10 cellular contexts compared by ENCODE assay signal in genomic region chr18:48767090-48767670, GRCh38.
DNase-seq lines count a peak whose midpoint lies in the region; ATAC-seq lines count a peak whose summit lies in the region.
"Had no signal": no experiment of that assay in that cellular context is flagged by ENCODE, and none has a peak within 500 bp of the region (broad histone marks: within the 10 kb centered on the region; RNA-seq: fewer than 3 reads in every experiment).

No MANE protein-coding gene starts in this region.

- peak in 2 of 3 donors; percentile 49 to 58 for DNase-seq in right cardiac atrium
- no peak for DNase-seq in stimulated activated effector memory CD8-positive, alpha-beta T cell treated with anti-CD3 and anti-CD28 coated beads, Interleukin-12 subunit alpha, Interleukin-12 subunit beta, amount 100 ng/mL, for 72 hours (ENCODE audit: low spot score in 2 of 2)
- DNase-seq in activated CD4-positive, alpha-beta memory T cell treated with anti-CD3 and anti-CD28 coated beads, Interleukin-2, amount 10 ng/mL, durations not matched to agents 7 days and 5 days = no peak
- DNase-seq: erythroblast; NCI-H446; stimulated activated naive CD4-positive, alpha-beta T cell had no signal

- H3K27ac ChIP-seq in right cardiac atrium (ENCODE audit: low read length) = peak overlapping the region; percentile 85

- CTCF ChIA-PET in activated CD4-positive, alpha-beta memory T cell treated with anti-CD3 and anti-CD28 coated beads, Interleukin-2, amount 10 ng/mL, durations not matched to agents 7 days and 5 days (lab: Charles Lee) = interaction anchor here (1.1 kb wide), 1 partner anchor 9 kb away, joined by 3 read pairs; no protein-coding TSS in a partner anchor

- no peaks in the 10 kb centered on the region for H3K9me3 Mint-ChIP-seq in activated T-helper 17 cell treated with anti-CD3 and anti-CD28 coated beads, Interleukin-2, amount 50 U/mL, for 72 hours
- no peaks in the 10 kb centered on the region for H3K9me3 Mint-ChIP-seq in stimulated activated effector memory CD8-positive, alpha-beta T cell treated with anti-CD3 and anti-CD28 coated beads, Interleukin-12 subunit alpha, Interleukin-12 subunit beta, amount 100 ng/mL, for 72 hours
- no peaks in the 10 kb centered on the region for H3K9me3 Mint-ChIP-seq in activated CD4-positive, alpha-beta memory T cell treated with anti-CD3 and anti-CD28 coated beads, Interleukin-2, amount 10 ng/mL, durations not matched to agents 7 days and 5 days

- H3K9me3 ChIP-seq in right cardiac atrium (ENCODE audit: control insufficient read depth, low read length) = no peaks in the 10 kb centered on the region

- no peaks in the 10 kb centered on the region for H3K27me3 Mint-ChIP-seq in activated T-helper 17 cell treated with anti-CD3 and anti-CD28 coated beads, Interleukin-2, amount 50 U/mL, for 72 hours
- H3K27me3 Mint-ChIP-seq in activated CD4-positive, alpha-beta memory T cell treated with anti-CD3 and anti-CD28 coated beads, Interleukin-2, amount 10 ng/mL, durations not matched to agents 7 days and 5 days = no peaks in the 10 kb centered on the region

- no peaks in the 10 kb centered on the region for H3K27me3 ChIP-seq in right cardiac atrium (ENCODE audit: control insufficient read depth, insufficient read depth)

- ATAC-seq in HG02938 (IDR thresholded peaks at IDR 0.05; ENCODE audit: unreplicated experiment) (peak; percentile 61), right cardiac atrium (peak; percentile 84 to 85), HG02981 (IDR thresholded peaks at IDR 0.05; ENCODE audit: unreplicated experiment) (no peak), GM18511 (IDR thresholded peaks at IDR 0.05; ENCODE audit: unreplicated experiment) (no peak)
- peak; percentile 24 for ATAC-seq in activated T-helper 17 cell treated with anti-CD3 and anti-CD28 coated beads, Interleukin-2, amount 50 U/mL, for 72 hours (replicated peaks)
- peak; percentile 22 for ATAC-seq in stimulated activated effector memory CD8-positive, alpha-beta T cell treated with anti-CD3 and anti-CD28 coated beads, Interleukin-12 subunit alpha, Interleukin-12 subunit beta, amount 100 ng/mL, for 72 hours

- WGBS in right cardiac atrium = 42% methylated on average over 10 of the region's 10 CpGs

- POLR2A ChIA-PET in activated CD4-positive, alpha-beta memory T cell treated with anti-CD3 and anti-CD28 coated beads, Interleukin-2, amount 10 ng/mL, durations not matched to agents 7 days and 5 days (lab: Charles Lee) = no interaction called here

- H3K27ac Mint-ChIP-seq in activated T-helper 17 cell treated with anti-CD3 and anti-CD28 coated beads, Interleukin-2, amount 50 U/mL, for 72 hours = no peak overlapping the region
- no peak overlapping the region for H3K27ac Mint-ChIP-seq in stimulated activated effector memory CD8-positive, alpha-beta T cell treated with anti-CD3 and anti-CD28 coated beads, Interleukin-12 subunit alpha, Interleukin-12 subunit beta, amount 100 ng/mL, for 72 hours
- H3K27ac Mint-ChIP-seq in activated CD4-positive, alpha-beta memory T cell treated with anti-CD3 and anti-CD28 coated beads, Interleukin-2, amount 10 ng/mL, durations not matched to agents 7 days and 5 days = no peak overlapping the region

- no peak overlapping the region for H3K4me3 ChIP-seq in right cardiac atrium (ENCODE audit: low read length)

- H3K4me3 Mint-ChIP-seq in activated T-helper 17 cell treated with anti-CD3 and anti-CD28 coated beads, Interleukin-2, amount 50 U/mL, for 72 hours = no peak overlapping the region
- no peak overlapping the region for H3K4me3 Mint-ChIP-seq in stimulated activated effector memory CD8-positive, alpha-beta T cell treated with anti-CD3 and anti-CD28 coated beads, Interleukin-12 subunit alpha, Interleukin-12 subunit beta, amount 100 ng/mL, for 72 hours
- H3K4me3 Mint-ChIP-seq in activated CD4-positive, alpha-beta memory T cell treated with anti-CD3 and anti-CD28 coated beads, Interleukin-2, amount 10 ng/mL, durations not matched to agents 7 days and 5 days = no peak overlapping the region

- intact Hi-C loops in right cardiac atrium (cut with DNase I) = no loop called here

- no peaks in the 10 kb centered on the region for H3K4me1 Mint-ChIP-seq in activated T-helper 17 cell treated with anti-CD3 and anti-CD28 coated beads, Interleukin-2, amount 50 U/mL, for 72 hours
- no peaks in the 10 kb centered on the region for H3K4me1 Mint-ChIP-seq in stimulated activated effector memory CD8-positive, alpha-beta T cell treated with anti-CD3 and anti-CD28 coated beads, Interleukin-12 subunit alpha, Interleukin-12 subunit beta, amount 100 ng/mL, for 72 hours
- H3K4me1 Mint-ChIP-seq in activated CD4-positive, alpha-beta memory T cell treated with anti-CD3 and anti-CD28 coated beads, Interleukin-2, amount 10 ng/mL, durations not matched to agents 7 days and 5 days = peaks cover 3% of the 10 kb centered on the region

- peaks cover 24% of the 10 kb centered on the region for H3K4me1 ChIP-seq in right cardiac atrium (ENCODE audit: control insufficient read depth, insufficient read depth, low read length)

- H3K36me3 Mint-ChIP-seq in activated T-helper 17 cell treated with anti-CD3 and anti-CD28 coated beads, Interleukin-2, amount 50 U/mL, for 72 hours (ENCODE audit: low read depth) = no peaks in the 10 kb centered on the region
- no peaks in the 10 kb centered on the region for H3K36me3 Mint-ChIP-seq in stimulated activated effector memory CD8-positive, alpha-beta T cell treated with anti-CD3 and anti-CD28 coated beads, Interleukin-12 subunit alpha, Interleukin-12 subunit beta, amount 100 ng/mL, for 72 hours
- no peaks in the 10 kb centered on the region for H3K36me3 Mint-ChIP-seq in activated CD4-positive, alpha-beta memory T cell treated with anti-CD3 and anti-CD28 coated beads, Interleukin-2, amount 10 ng/mL, durations not matched to agents 7 days and 5 days (ENCODE audit: low read depth)

Comparison
In these comparisons a context has a peak if more than half of its experiments do, and no peak if none do; other contexts are left out.
1. ATAC-seq: peak in HG02938 (single experiment), activated T-helper 17 cell treated with anti-CD3 and anti-CD28 coated beads, Interleukin-2, amount 50 U/mL, for 72 hours (single experiment), right cardiac atrium (2 of 2) and stimulated activated effector memory CD8-positive, alpha-beta T cell treated with anti-CD3 and anti-CD28 coated beads, Interleukin-12 subunit alpha, Interleukin-12 subunit beta, amount 100 ng/mL, for 72 hours (single experiment); none in HG02981 (single experiment) and GM18511 (single experiment).
2. DNase-seq: peak in right cardiac atrium (2 of 3); none in stimulated activated effector memory CD8-positive, alpha-beta T cell treated with anti-CD3 and anti-CD28 coated beads, Interleukin-12 subunit alpha, Interleukin-12 subunit beta, amount 100 ng/mL, for 72 hours (0 of 2) and activated CD4-positive, alpha-beta memory T cell treated with anti-CD3 and anti-CD28 coated beads, Interleukin-2, amount 10 ng/mL, durations not matched to agents 7 days and 5 days (single experiment).